ENCODE assay signal across 10 cellular contexts in genomic region chr2:127456960-127457359, GRCh38. TPM values are rescaled to one million over a fixed set of nuclear protein-coding genes. Genes with fewer than 3 reads are reported as not detected.
"Had no signal": no experiment of that assay in that cellular context is flagged by ENCODE, and none has a peak within 500 bp of the region (broad histone marks: within the 10 kb centered on the region; RNA-seq: fewer than 3 reads in every experiment).

No MANE protein-coding gene starts in this region.

- H3K9ac ChIP-seq: GM23248 had no signal

- H3K36me3 ChIP-seq: HAP-1 had no signal

- H3K4me3 Mint-ChIP-seq: HFFc6 had no signal

- H3K9me3 ChIP-seq: HAP-1 had no signal

- DNase-seq: GM23248, H7, HFFc6, IMR-90, KG1 had no signal

- H3K27ac ChIP-seq: GM23248, HL-60 had no signal

- H3K4me3 ChIP-seq: GM23248, HAP-1, K562 had no signal

- H3K9me3 Mint-ChIP-seq: HFFc6 had no signal

- H3K27ac Mint-ChIP-seq: HFFc6 had no signal

- H2AFZ ChIP-seq: GM23248 had no signal

- FAIRE-seq: K562 had no signal

- ATAC-seq: HCT116, K562 had no signal

RNA-seq across cellular contexts. Expression of gene PROC, which starts 38.7 kb away (rescaled TPM):
- total RNA-seq: GM23248, HFFc6, HT1080, IMR-90, K562 had no signal
- polyA plus RNA-seq: GM23248, K562 had no signal
